ENCODE assay signal across 9 cellular contexts in genomic region chr3:182364723-182365650, GRCh38.
A peak's percentile ranks its signal among the peaks of the same experiment; 100 is the strongest.
DNase-seq lines count a peak whose midpoint lies in the region; ATAC-seq, FAIRE-seq and TF ChIP-seq lines count a peak whose summit lies in the region.
"Had no signal": no experiment of that assay in that cellular context is flagged by ENCODE, and none has a peak within 500 bp of the region (broad histone marks: within the 10 kb centered on the region; RNA-seq: fewer than 3 reads in every experiment).

No MANE protein-coding gene starts in this region.

- FAIRE-seq in GM19239 (lab: Jason Lieb, UNC) = no peak

- intact Hi-C loops in lower leg skin (cut with DNase I; ENCODE audit: low total_unique reads) = no loop called here

- H3K4me3 ChIP-seq in lower leg skin (ENCODE audit: low read depth, poor library complexity, severe bottlenecking) = no peak overlapping the region

- no peak for TF ChIP-seq POLR2A in lower leg skin (IDR thresholded peaks at IDR 0.05)

- no peak for TF ChIP-seq CTCF in lower leg skin (IDR thresholded peaks at IDR 0.05)

- 37 to 43% methylated on average over 20 of the region's 20 CpGs for WGBS in lower leg skin, 2 donors

- no peak for ATAC-seq in HG03108 (IDR thresholded peaks at IDR 0.05; ENCODE audit: unreplicated experiment)

- DNase-seq in COLO668 (lab: John Stamatoyannopoulos, UW; ENCODE audit: unreplicated experiment) = peak; percentile 66
- DNase-seq in NCI-H2081 (lab: John Stamatoyannopoulos, UW) = peak; percentile 99 to 100
- DNase-seq in amygdala (lab: John Stamatoyannopoulos, UW) = peak in 55 of 56 donors; percentile 8 to 87 (median 66)
- DNase-seq in lower leg skin (ENCODE audit: low spot score in 2 of 2) = peak; percentile 14 to 82
- DNase-seq in GF-D8 (lab: John Stamatoyannopoulos, UW) = no peak
- no peak for DNase-seq in GM19239 (ENCODE audit: insufficient read length, low spot score)
- DNase-seq in germinal center (ENCODE audit: low spot score) = no peak
- DNase-seq: stimulated activated CD4-positive, alpha-beta T cell treated with anti-CD3 and anti-CD28 coated beads, Interleukin-4, amount 100 ng/mL, for 4 hours had no signal

Comparison
In these comparisons a context has a peak if more than half of its experiments do, and no peak if none do; other contexts are left out.
1. DNase-seq: peak in COLO668 (single experiment), NCI-H2081 (2 of 2), amygdala (55 of 56) and lower leg skin (2 of 2); none in GF-D8 (single experiment), GM19239 (single experiment) and germinal center (single experiment).